ENCODE assay signal across 8 cellular contexts in genomic region chr17:40819528-40820125, GRCh38. TPM values are rescaled to one million over a fixed set of nuclear protein-coding genes. Genes with fewer than 3 reads are reported as not detected.
A peak's percentile ranks its signal among the peaks of the same experiment; 100 is the strongest.
DNase-seq lines count a peak whose midpoint lies in the region; ATAC-seq lines count a peak whose summit lies in the region.

No MANE protein-coding gene starts in this region.

- H3K36me3 Mint-ChIP-seq in T-helper 2 cell treated with Interferon-gamma antibody and Interleukin-4, amounts not matched to agents 5 μg/mL and 100 μg/mL, for 36 hours (ENCODE audit: low read depth): peaks cover 37% of the 10 kb centered on the region
- peaks cover 33% of the 10 kb centered on the region for H3K36me3 Mint-ChIP-seq in activated T-helper 17 cell treated with anti-CD3 and anti-CD28 coated beads, Interleukin-2, amount 50 U/mL, for 72 hours (ENCODE audit: low read depth)

- H3K27me3 Mint-ChIP-seq in T-helper 2 cell treated with Interferon-gamma antibody and Interleukin-4, amounts not matched to agents 5 μg/mL and 100 μg/mL, for 36 hours (ENCODE audit: low read depth): peaks cover under 1% of the 10 kb centered on the region
- H3K27me3 Mint-ChIP-seq in activated T-helper 17 cell treated with anti-CD3 and anti-CD28 coated beads, Interleukin-2, amount 50 U/mL, for 72 hours: peaks cover 6% of the 10 kb centered on the region

- intact Hi-C loops in Right ventricle myocardium superior (cut with DNase I): no loop called here

- peaks cover 21% of the 10 kb centered on the region for H3K9me3 Mint-ChIP-seq in T-helper 2 cell treated with Interferon-gamma antibody and Interleukin-4, amounts not matched to agents 5 μg/mL and 100 μg/mL, for 36 hours
- H3K9me3 Mint-ChIP-seq in activated T-helper 17 cell treated with anti-CD3 and anti-CD28 coated beads, Interleukin-2, amount 50 U/mL, for 72 hours: peaks cover 3% of the 10 kb centered on the region

- H3K4me3 Mint-ChIP-seq in T-helper 2 cell treated with Interferon-gamma antibody and Interleukin-4, amounts not matched to agents 5 μg/mL and 100 μg/mL, for 36 hours: peak overlapping the region; percentile 79
- H3K4me3 Mint-ChIP-seq in activated T-helper 17 cell treated with anti-CD3 and anti-CD28 coated beads, Interleukin-2, amount 50 U/mL, for 72 hours: peak overlapping the region; percentile 99

- H3K4me1 Mint-ChIP-seq in T-helper 2 cell treated with Interferon-gamma antibody and Interleukin-4, amounts not matched to agents 5 μg/mL and 100 μg/mL, for 36 hours (ENCODE audit: low read depth): peaks cover 34% of the 10 kb centered on the region
- peaks cover 10% of the 10 kb centered on the region for H3K4me1 Mint-ChIP-seq in activated T-helper 17 cell treated with anti-CD3 and anti-CD28 coated beads, Interleukin-2, amount 50 U/mL, for 72 hours

- ATAC-seq in activated T-helper 17 cell treated with anti-CD3 and anti-CD28 coated beads, Interleukin-2, amount 50 U/mL, for 72 hours (replicated peaks): no peak
- ATAC-seq in Right ventricle myocardium superior (ENCODE audit: poor library complexity): peak; percentile 34

- in situ Hi-C loops in ACHN (cut with HindIII; ENCODE audit: low pct_ligation_motif_present, low pct_unique_long_range_greater_than_20kb, low sequenced_read_pairs): no loop called here

- DNase-seq in T-helper 2 cell treated with Interferon-gamma antibody and Interleukin-4, amounts not matched to agents 5 μg/mL and 100 μg/mL, for 36 hours (ENCODE audit: low spot score): no peak
- DNase-seq in T-helper 2 cell: no peak
- no peak for DNase-seq in Right ventricle myocardium superior
- DNase-seq in renal cortical epithelial cell (ENCODE audit: low read depth): peak; percentile 8
- DNase-seq in ACHN: no peak
- no peak for DNase-seq in mesenteric fat pad (ENCODE audit: low spot score)
- DNase-seq in stimulated activated CD4-positive, alpha-beta T cell treated with anti-CD3 and anti-CD28 coated beads, Interleukin-15, amount 100 ng/mL, for 24 hours: no peak

- peak overlapping the region; percentile 81 for H3K27ac Mint-ChIP-seq in T-helper 2 cell treated with Interferon-gamma antibody and Interleukin-4, amounts not matched to agents 5 μg/mL and 100 μg/mL, for 36 hours
- peak overlapping the region; percentile 97 for H3K27ac Mint-ChIP-seq in activated T-helper 17 cell treated with anti-CD3 and anti-CD28 coated beads, Interleukin-2, amount 50 U/mL, for 72 hours

RNA-seq across cellular contexts. Expression of gene KRT10, which starts 2.8 kb away (rescaled TPM):
- total RNA-seq in activated T-helper 17 cell treated with anti-CD3 and anti-CD28 coated beads, Interleukin-2, amount 50 U/mL, for 72 hours: 10 to 100 TPM; 29.0 to 45.9 TPM
- total RNA-seq in Right ventricle myocardium superior (50.3 TPM), renal cortical epithelial cell (3.6 and 4.6 TPM in 2 replicates), mesenteric fat pad (38.6 TPM)

RNA-seq across cellular contexts. Expression of gene KRT28, which starts 19.9 kb away (rescaled TPM):
- not detected for total RNA-seq in activated T-helper 17 cell treated with anti-CD3 and anti-CD28 coated beads, Interleukin-2, amount 50 U/mL, for 72 hours
- total RNA-seq in Right ventricle myocardium superior (not detected), renal cortical epithelial cell (not detected in 2 replicates), mesenteric fat pad (not detected)

RNA-seq across cellular contexts. Expression of gene KRT27, which starts 37.3 kb away (rescaled TPM):
- not detected for total RNA-seq in activated T-helper 17 cell treated with anti-CD3 and anti-CD28 coated beads, Interleukin-2, amount 50 U/mL, for 72 hours
- total RNA-seq in Right ventricle myocardium superior: not detected
- not detected in 2 replicates for total RNA-seq in renal cortical epithelial cell
- not detected for total RNA-seq in mesenteric fat pad

RNA-seq across cellular contexts. Expression of gene KRT12, which starts 47.4 kb away (rescaled TPM):
- total RNA-seq in activated T-helper 17 cell treated with anti-CD3 and anti-CD28 coated beads, Interleukin-2, amount 50 U/mL, for 72 hours: not detected
- not detected for total RNA-seq in Right ventricle myocardium superior
- total RNA-seq in renal cortical epithelial cell: not detected in 2 replicates
- not detected for total RNA-seq in mesenteric fat pad

RNA-seq across cellular contexts. Expression of gene KRT26, which starts 47.6 kb away (rescaled TPM):
- not detected for total RNA-seq in activated T-helper 17 cell treated with anti-CD3 and anti-CD28 coated beads, Interleukin-2, amount 50 U/mL, for 72 hours
- total RNA-seq in Right ventricle myocardium superior (not detected), renal cortical epithelial cell (not detected in 2 replicates), mesenteric fat pad (not detected)
